Comparison of ENCODE assay signal across 22 cellular contexts in genomic region chr10:12915637-12916168, GRCh38.
DNase-seq lines count a peak whose midpoint lies in the region; ATAC-seq, FAIRE-seq and TF ChIP-seq lines count a peak whose summit lies in the region.
"Had no signal": no experiment of that assay in that cellular context is flagged by ENCODE, and none has a peak within 500 bp of the region (broad histone marks: within the 10 kb centered on the region; RNA-seq: fewer than 3 reads in every experiment).

No MANE protein-coding gene starts in this region.

- H4K12ac ChIP-seq in trophoblast cell (ENCODE audit: low read depth, low read length): no peak overlapping the region

- H2BK15ac ChIP-seq in mesenchymal stem cell (ENCODE audit: low read depth, poor library complexity, severe bottlenecking): no peak overlapping the region

- no peak overlapping the region for H3K27ac Mint-ChIP-seq in glutamatergic neuron (ENCODE audit: unreplicated experiment)
- H3K27ac Mint-ChIP-seq: CD14-positive monocyte; CD4-positive, alpha-beta memory T cell; GM23338; HFFc6 had no signal

- no peaks in the 10 kb centered on the region for H3K27me3 ChIP-seq in liver (ENCODE audit: control insufficient read depth in 4 of 4, insufficient read depth in 4 of 4, low read length in 3 of 4)
- H3K27me3 ChIP-seq in HepG2 (ENCODE audit: control insufficient read depth in 1 of 2, insufficient read depth in 2 of 2, low read length in 2 of 2): no peaks in the 10 kb centered on the region; a peak in 1 of 5 replicates
- peaks cover 0 to 4% of the 10 kb centered on the region in 2 experiments for H3K27me3 ChIP-seq in mesenchymal stem cell (ENCODE audit: control insufficient read depth in 1 of 2, insufficient read depth in 1 of 2, low read length in 2 of 2)
- H3K27me3 ChIP-seq in small intestine (ENCODE audit: control insufficient read depth in 2 of 2, insufficient read depth in 2 of 2, low read length in 2 of 2): no peaks in the 10 kb centered on the region
- H3K27me3 ChIP-seq in upper lobe of left lung: no peaks in the 10 kb centered on the region
- no peaks in the 10 kb centered on the region for H3K27me3 ChIP-seq in trophoblast cell (ENCODE audit: insufficient read depth, low read length)
- H3K27me3 ChIP-seq: BLaER1 had no signal

- H3K4me1 ChIP-seq in liver (ENCODE audit: control insufficient read depth in 4 of 4, insufficient read depth in 4 of 4, low read length in 3 of 4) (no peaks in the 10 kb centered on the region), HepG2 (ENCODE audit: insufficient read depth, low read length) (no peaks in the 10 kb centered on the region), mesenchymal stem cell (ENCODE audit: control insufficient read depth, insufficient read depth, low read depth, low read length) (no peaks in the 10 kb centered on the region), small intestine (ENCODE audit: control insufficient read depth in 2 of 2, insufficient read depth in 1 of 2, low read depth in 1 of 2, low read length in 1 of 2) (no peaks in the 10 kb centered on the region), upper lobe of left lung (no peaks in the 10 kb centered on the region), trophoblast cell (ENCODE audit: control insufficient read depth in 1 of 2, insufficient read depth in 2 of 2, low read length in 2 of 2) (no peaks in the 10 kb centered on the region)
- H3K4me1 ChIP-seq: BLaER1 had no signal

- H3K27ac ChIP-seq in liver (ENCODE audit: low read depth in 1 of 2, low read length in 2 of 2) (no peak overlapping the region), HepG2 (ENCODE audit: extremely low read length, insufficient read depth, low read length) (no peak overlapping the region), mesenchymal stem cell (ENCODE audit: low read length, poor library complexity, severe bottlenecking) (no peak overlapping the region), small intestine (ENCODE audit: low read depth in 1 of 2, low read length in 1 of 2) (no peak overlapping the region), upper lobe of left lung (no peak overlapping the region), trophoblast cell (ENCODE audit: low read depth, low read length) (no peak overlapping the region)
- H3K27ac ChIP-seq: BLaER1, HL-60 had no signal

- no peaks in the 10 kb centered on the region for H3K4me1 Mint-ChIP-seq in glutamatergic neuron (ENCODE audit: low read depth, unreplicated experiment)
- H3K4me1 Mint-ChIP-seq: CD14-positive monocyte; CD4-positive, alpha-beta memory T cell; GM23338 had no signal

- peaks cover 3% of the 10 kb centered on the region for H3K9me3 Mint-ChIP-seq in glutamatergic neuron (ENCODE audit: unreplicated experiment)
- H3K9me3 Mint-ChIP-seq: GM23338 had no signal

- WGBS in liver: 77% methylated on average over 3 of the region's 3 CpGs
- WGBS in HepG2 (ENCODE audit: low lambda C conversion rate): 14% methylated on average over 1 of the region's 3 CpGs
- WGBS in mesenchymal stem cell: 93% methylated on average over 3 of the region's 3 CpGs
- WGBS in small intestine, 3 donors: 80 to 92% (median 87%) methylated on average over 3 of the region's 3 CpGs
- 70 to 85% methylated on average over 1 of the region's 3 CpGs for WGBS in upper lobe of left lung, 2 donors
- no CpG with 5 or more reads among the region's 3 CpGs for WGBS in trophoblast cell (ENCODE audit: extremely low coverage, insufficient coverage, insufficient read length)

- H4K8ac ChIP-seq in mesenchymal stem cell (ENCODE audit: low read length) (peak overlapping the region; percentile 50), trophoblast cell (ENCODE audit: low read depth, low read length) (no peak overlapping the region)

- H3K27me3 Mint-ChIP-seq in glutamatergic neuron (ENCODE audit: unreplicated experiment): no peaks in the 10 kb centered on the region

- POLR2A ChIA-PET in HepG2 (lab: Yijun Ruan, JAX): no interaction called here

- H3K4ac ChIP-seq in mesenchymal stem cell (ENCODE audit: low read depth in 1 of 2, low read length in 2 of 2) (peak overlapping the region in 1 of 2 experiments; percentile 35), trophoblast cell (ENCODE audit: low read depth, low read length) (no peak overlapping the region)

- intact Hi-C loops in HepG2 (cut with micrococcal nuclease; ENCODE audit: unreplicated experiment): no loop called here

- H3K4me3 Mint-ChIP-seq in glutamatergic neuron (ENCODE audit: unreplicated experiment): no peak overlapping the region
- H3K4me3 Mint-ChIP-seq: CD14-positive monocyte; CD4-positive, alpha-beta memory T cell; GM23338; HFFc6 had no signal

- H3K36me3 Mint-ChIP-seq in glutamatergic neuron (ENCODE audit: unreplicated experiment): peaks cover 6% of the 10 kb centered on the region
- H3K36me3 Mint-ChIP-seq: CD14-positive monocyte; CD4-positive, alpha-beta memory T cell had no signal

- H3K9me3 ChIP-seq in liver (ENCODE audit: control insufficient read depth in 4 of 4, low read length in 3 of 4): no peaks in the 10 kb centered on the region
- H3K9me3 ChIP-seq in HepG2 (ENCODE audit: low read length): no peaks in the 10 kb centered on the region
- no peaks in the 10 kb centered on the region for H3K9me3 ChIP-seq in mesenchymal stem cell (ENCODE audit: control insufficient read depth, low read length)
- no peaks in the 10 kb centered on the region for H3K9me3 ChIP-seq in small intestine (ENCODE audit: control insufficient read depth, low read depth)
- H3K9me3 ChIP-seq in upper lobe of left lung: no peaks in the 10 kb centered on the region
- H3K9me3 ChIP-seq in trophoblast cell (ENCODE audit: insufficient read depth, low read depth, low read length): no peaks in the 10 kb centered on the region
- H3K9me3 ChIP-seq: BLaER1 had no signal

- DNase-seq in HepG2 (ENCODE audit: low spot score): no peak
- DNase-seq in mesenchymal stem cell: no peak
- peak; percentile 29 for DNase-seq in small intestine
- no peak for DNase-seq in upper lobe of left lung
- no peak for DNase-seq in NCI-H2029 treated with DMSO at 0.1 percent for 48 hours (lab: John Stamatoyannopoulos, UW)
- no peak for DNase-seq in trophoblast cell
- no peak for DNase-seq in glutamatergic neuron
- DNase-seq: 8988T; CD4-positive, alpha-beta memory T cell; DMS153; DMS79; GDM1; H7; HFFc6 had no signal

- CTCF ChIA-PET in HepG2 (lab: Yijun Ruan, JAX; ENCODE audit: low intra/inter-chr PET ratio, low total read pairs): no interaction called here

- H2BK5ac ChIP-seq in mesenchymal stem cell (ENCODE audit: low read depth, low read length, poor library complexity, severe bottlenecking) (no peak overlapping the region), trophoblast cell (ENCODE audit: low read depth, low read length, poor library complexity) (no peak overlapping the region)

- H3K14ac ChIP-seq in mesenchymal stem cell (ENCODE audit: low read length in 2 of 2) (peak overlapping the region in 1 of 2 experiments; percentile 71), trophoblast cell (ENCODE audit: low read length) (no peak overlapping the region)

- H3K36me3 ChIP-seq in liver (ENCODE audit: control insufficient read depth in 4 of 4, insufficient read depth in 3 of 4, low read depth in 1 of 4, low read length in 3 of 4) (no peaks in the 10 kb centered on the region), HepG2 (replicated peaks in 1 of 2; ENCODE audit: control insufficient read depth in 1 of 2, insufficient read depth in 2 of 2, low read length in 2 of 2) (no peaks in the 10 kb centered on the region), mesenchymal stem cell (ENCODE audit: control insufficient read depth in 1 of 2, insufficient read depth in 2 of 2, low read depth in 1 of 2, low read length in 2 of 2) (no peaks in the 10 kb centered on the region), small intestine (ENCODE audit: control insufficient read depth in 2 of 2, insufficient read depth in 2 of 2, low read length in 2 of 2) (no peaks in the 10 kb centered on the region), upper lobe of left lung (no peaks in the 10 kb centered on the region), trophoblast cell (ENCODE audit: control insufficient read depth in 1 of 2, insufficient read depth in 2 of 2, low read length in 2 of 2) (no peaks in the 10 kb centered on the region)
- H3K36me3 ChIP-seq: BLaER1 had no signal

- TF ChIP-seq CTCF in liver (IDR thresholded peaks at IDR 0.05; ENCODE audit: low read depth, low read length, missing input control): no peak
- no peak for TF ChIP-seq CTCF in HepG2 (CRISPR knock-in tag; IDR thresholded peaks at IDR 0.05)
- TF ChIP-seq CTCF in upper lobe of left lung (IDR thresholded peaks at IDR 0.05): no peak
- TF ChIP-seq CTCF in glutamatergic neuron (IDR thresholded peaks at IDR 0.05; ENCODE audit: partially characterized antibody, unreplicated experiment): no peak

- no peak overlapping the region for H2AFZ ChIP-seq in HepG2 (ENCODE audit: low read length)
- no peak overlapping the region for H2AFZ ChIP-seq in mesenchymal stem cell (ENCODE audit: low read depth, low read length)
- H2AFZ ChIP-seq in trophoblast cell (ENCODE audit: insufficient read depth, low read length, poor library complexity): no peak overlapping the region
- H2AFZ ChIP-seq: GM23338 had no signal

- H3K79me1 ChIP-seq in mesenchymal stem cell (replicated peaks; ENCODE audit: low read length, poor library complexity, severe bottlenecking) (no peaks in the 10 kb centered on the region), trophoblast cell (ENCODE audit: low read length) (no peaks in the 10 kb centered on the region)

- no peak for TF ChIP-seq POLR2A in HepG2 (IDR thresholded peaks at IDR 0.05; ENCODE audit: insufficient read depth in 1 of 2, low read depth in 2 of 2, low read length in 2 of 2)
- no peak for TF ChIP-seq POLR2A in upper lobe of left lung (IDR thresholded peaks at IDR 0.05)

- in situ Hi-C loops in HepG2 (cut with HindIII; ENCODE audit: extremely low pct_ligation_motif_present, low pct_unique_long_range_greater_than_20kb): no loop called here

- no peak for ATAC-seq in HepG2
- peak; percentile 26 to 39 for ATAC-seq in upper lobe of left lung (ENCODE audit: low FRiP score in 2 of 2)
- ATAC-seq: GM23338, HCT116 had no signal

- no peak overlapping the region for H2AK5ac ChIP-seq in mesenchymal stem cell (ENCODE audit: low read length, severe bottlenecking)
- H2AK5ac ChIP-seq in trophoblast cell (ENCODE audit: low read length): no peak overlapping the region

- H4K20me1 ChIP-seq in HepG2 (ENCODE audit: insufficient read depth, low read length): no peaks in the 10 kb centered on the region
- H4K20me1 ChIP-seq: BLaER1 had no signal

- peak overlapping the region; percentile 9 for H4K91ac ChIP-seq in mesenchymal stem cell (ENCODE audit: low read length)
- no peak overlapping the region for H4K91ac ChIP-seq in trophoblast cell (ENCODE audit: low read depth, low read length)

- H3K23ac ChIP-seq in mesenchymal stem cell (ENCODE audit: low read length in 2 of 2) (peak overlapping the region in 1 of 2 experiments; percentile 90), trophoblast cell (ENCODE audit: low read length) (no peak overlapping the region)

- H2BK120ac ChIP-seq in mesenchymal stem cell (ENCODE audit: low read depth, low read length): no peak overlapping the region
- no peak overlapping the region for H2BK120ac ChIP-seq in trophoblast cell (ENCODE audit: insufficient read depth, low read length, poor library complexity)

- TF ChIP-seq EP300 in HepG2 (IDR thresholded peaks at IDR 0.05; ENCODE audit: low read depth in 2 of 2, low read length in 2 of 2): no peak
- no peak for TF ChIP-seq EP300 in HepG2 (CRISPR knock-in tag; IDR thresholded peaks at IDR 0.05; ENCODE audit: borderline replicate concordance)
- TF ChIP-seq EP300 in upper lobe of left lung (IDR thresholded peaks at IDR 0.05): no peak

- no peak overlapping the region for H3K4me2 ChIP-seq in HepG2 (ENCODE audit: low read depth, low read length)
- H3K4me2 ChIP-seq in mesenchymal stem cell (ENCODE audit: low read length, poor library complexity, severe bottlenecking): no peak overlapping the region
- H3K4me2 ChIP-seq in trophoblast cell (ENCODE audit: low read length): no peak overlapping the region
- H3K4me2 ChIP-seq: BLaER1, GM23338 had no signal

- no peak for FAIRE-seq in HepG2 (lab: Jason Lieb, UNC)
- FAIRE-seq in small intestine (lab: Jason Lieb, UNC): no peak
- FAIRE-seq: GM12892, GM18507 had no signal

- no TSS peak for BruUV-seq in HepG2 (replicated peaks; lab: Mats Ljungman, UMichigan)

- no peak overlapping the region for H3K4me3 ChIP-seq in liver (ENCODE audit: low read depth in 1 of 3, low read length in 3 of 3)
- H3K4me3 ChIP-seq in HepG2 (replicated peaks in 1 of 3; ENCODE audit: insufficient read depth in 1 of 3, low read depth in 2 of 3, low read length in 3 of 3): no peak overlapping the region
- H3K4me3 ChIP-seq in mesenchymal stem cell (ENCODE audit: insufficient read depth in 1 of 2, low read depth in 1 of 2, low read length in 2 of 2): no peak overlapping the region
- no peak overlapping the region for H3K4me3 ChIP-seq in small intestine (ENCODE audit: low read depth in 1 of 2, low read length in 2 of 2)
- no peak overlapping the region for H3K4me3 ChIP-seq in upper lobe of left lung
- H3K4me3 ChIP-seq in trophoblast cell (ENCODE audit: low read depth, low read length): no peak overlapping the region
- H3K4me3 ChIP-seq: BLaER1, GM23338 had no signal

- H2BK12ac ChIP-seq in mesenchymal stem cell (ENCODE audit: low read length in 2 of 2) (peak overlapping the region in 1 of 2 experiments; percentile 47), trophoblast cell (ENCODE audit: low read length) (no peak overlapping the region)

- H3K9ac ChIP-seq in liver (ENCODE audit: low read depth in 1 of 2, low read length in 2 of 2) (no peak overlapping the region), HepG2 (ENCODE audit: insufficient read depth, low read depth, low read length) (no peak overlapping the region), mesenchymal stem cell (ENCODE audit: low read length) (no peak overlapping the region), trophoblast cell (ENCODE audit: low read length) (no peak overlapping the region)
- H3K9ac ChIP-seq: BLaER1 had no signal

- TF ChIP-seq RAD21 in liver (IDR thresholded peaks at IDR 0.05) (no peak), HepG2 (CRISPR knock-in tag; IDR thresholded peaks at IDR 0.05) (no peak)

- H3K18ac ChIP-seq in mesenchymal stem cell (ENCODE audit: low read depth in 1 of 2, low read length in 2 of 2): peak overlapping the region; percentile 5 to 50
- H3K18ac ChIP-seq in trophoblast cell (ENCODE audit: low read length): no peak overlapping the region

- H3K79me2 ChIP-seq in HepG2 (ENCODE audit: insufficient read depth, low read length) (no peaks in the 10 kb centered on the region), trophoblast cell (ENCODE audit: control insufficient read depth, insufficient read depth, low read length, poor library complexity) (no peaks in the 10 kb centered on the region)
